Comparison of ENCODE assay signal across 1 cellular context in genomic region chr19:33175886-33176669, GRCh38.
TF ChIP-seq lines count a peak whose summit lies in the region.

No MANE protein-coding gene starts in this region.

TF ChIP-seq in H1, 55 proteins besides CTCF, POLR2A, EP300 and RAD21 (continued from another document):
- TF ChIP-seq, protein P1, sequence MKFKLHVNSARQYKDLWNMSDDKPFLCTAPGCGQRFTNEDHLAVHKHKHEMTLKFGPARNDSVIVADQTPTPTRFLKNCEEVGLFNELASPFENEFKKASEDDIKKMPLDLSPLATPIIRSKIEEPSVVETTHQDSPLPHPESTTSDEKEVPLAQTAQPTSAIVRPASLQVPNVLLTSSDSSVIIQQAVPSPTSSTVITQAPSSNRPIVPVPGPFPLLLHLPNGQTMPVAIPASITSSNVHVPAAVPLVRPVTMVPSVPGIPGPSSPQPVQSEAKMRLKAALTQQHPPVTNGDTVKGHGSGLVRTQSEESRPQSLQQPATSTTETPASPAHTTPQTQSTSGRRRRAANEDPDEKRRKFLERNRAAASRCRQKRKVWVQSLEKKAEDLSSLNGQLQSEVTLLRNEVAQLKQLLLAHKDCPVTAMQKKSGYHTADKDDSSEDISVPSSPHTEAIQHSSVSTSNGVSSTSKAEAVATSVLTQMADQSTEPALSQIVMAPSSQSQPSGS (IDR thresholded peaks at IDR 0.05; ENCODE audit: low read length) = no peak
- TF ChIP-seq E2F6 (IDR thresholded peaks at IDR 0.05) (no peak), CEBPB (IDR thresholded peaks at IDR 0.05; ENCODE audit: low read depth, low read length) (no peak), EZH2 (IDR thresholded peaks at IDR 0.05; ENCODE audit: low read depth, low read length, severe bottlenecking) (no peak), CHD2 (IDR thresholded peaks at IDR 0.05; ENCODE audit: low read length) (no peak)
- TF ChIP-seq, protein P2, sequence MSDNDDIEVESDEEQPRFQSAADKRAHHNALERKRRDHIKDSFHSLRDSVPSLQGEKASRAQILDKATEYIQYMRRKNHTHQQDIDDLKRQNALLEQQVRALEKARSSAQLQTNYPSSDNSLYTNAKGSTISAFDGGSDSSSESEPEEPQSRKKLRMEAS (IDR thresholded peaks at IDR 0.05) = no peak
